12 cellular contexts compared by ENCODE assay signal in the genomic region with DNA sequence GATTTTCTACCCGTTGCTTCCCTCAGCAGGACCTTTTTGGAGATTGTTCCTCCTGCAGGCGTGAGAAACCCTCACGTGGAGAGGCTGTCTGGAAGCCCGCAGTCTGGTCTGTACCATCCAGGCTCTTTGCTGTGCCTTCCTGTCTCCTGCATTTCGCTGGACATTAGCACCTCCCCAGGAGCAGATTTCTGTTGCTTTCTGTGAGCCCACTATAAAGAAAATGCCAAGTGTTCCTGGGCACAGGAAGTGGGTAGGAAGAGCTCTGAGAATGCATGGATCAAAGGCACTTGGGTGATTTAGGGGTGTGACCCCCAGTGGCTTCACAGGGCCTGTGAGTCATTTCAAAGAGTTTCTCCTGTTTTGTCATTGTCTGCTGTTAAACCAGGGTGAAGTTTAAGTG. TPM values are rescaled to one million over a fixed set of nuclear protein-coding genes. Genes with fewer than 3 reads are reported as not detected.
DNase-seq lines count a peak whose midpoint lies in the region; TF ChIP-seq lines count a peak whose summit lies in the region.
"Had no signal": no experiment of that assay in that cellular context is flagged by ENCODE, and none has a peak within 500 bp of the region (broad histone marks: within the 10 kb centered on the region; RNA-seq: fewer than 3 reads in every experiment).

No MANE protein-coding gene starts in this region.

- no peak overlapping the region for H3K14ac ChIP-seq in neuronal stem cell (ENCODE audit: low read length)

- peak overlapping the region; percentile 47 for H2AFZ ChIP-seq in neuronal stem cell (ENCODE audit: low read length)

- H3K4me2 ChIP-seq in neuronal stem cell (ENCODE audit: insufficient read depth, low read length, poor library complexity, severe bottlenecking): no peak overlapping the region
- H3K4me2 ChIP-seq: BLaER1 treated with 17β-estradiol and CSF1 and Interleukin-3, amounts not matched to agents 10 nM and 100 nM had no signal

- H3K27ac ChIP-seq in AG04450 (ENCODE audit: low read depth, low read length) (peak overlapping the region; percentile 73), SJCRH30 (peak overlapping the region; percentile 79), esophagus muscularis mucosa (replicated peaks in 1 of 4) (peak overlapping the region; percentile 56 to 70 (median 62)), neuronal stem cell (replicated peaks; ENCODE audit: low read length) (no peak overlapping the region), prostate gland (peak overlapping the region in 1 of 2 donors; percentile 3)
- H3K27ac ChIP-seq: BLaER1 treated with 17β-estradiol and CSF1 and Interleukin-3, amounts not matched to agents 10 nM and 100 nM; testis had no signal

- no peak overlapping the region for H3K4me3 Mint-ChIP-seq in activated naive CD4-positive, alpha-beta T cell treated with anti-CD3 and anti-CD28 coated beads for 36 hours

- no peak overlapping the region for H4K8ac ChIP-seq in neuronal stem cell (ENCODE audit: low read depth, low read length)

- H3K4me3 ChIP-seq in AG04450 (ENCODE audit: low read depth, low read length) (no peak overlapping the region), SJCRH30 (peak overlapping the region; percentile 29), esophagus muscularis mucosa (peak overlapping the region in 1 of 4 donors; percentile 1), neuronal stem cell (ENCODE audit: low read length in 2 of 2) (no peak overlapping the region), prostate gland (no peak overlapping the region)
- H3K4me3 ChIP-seq: BLaER1 treated with 17β-estradiol and CSF1 and Interleukin-3, amounts not matched to agents 10 nM and 100 nM; HAP-1; testis had no signal

- no peak overlapping the region for H3K4ac ChIP-seq in neuronal stem cell (ENCODE audit: low read length)

- no peak overlapping the region for H2BK12ac ChIP-seq in neuronal stem cell (ENCODE audit: low read length)

- no peak for TF ChIP-seq POLR2A in esophagus muscularis mucosa (IDR thresholded peaks at IDR 0.05; ENCODE audit: low read depth)
- no peak for TF ChIP-seq POLR2A in prostate gland (IDR thresholded peaks at IDR 0.05)

- no peak overlapping the region for H3K18ac ChIP-seq in neuronal stem cell (ENCODE audit: low read length)

- H3K9me3 Mint-ChIP-seq in activated naive CD4-positive, alpha-beta T cell treated with anti-CD3 and anti-CD28 coated beads for 36 hours: peaks cover 8% of the 10 kb centered on the region

- intact Hi-C loops in esophagus muscularis mucosa (cut with DNase I): no loop called here
- intact Hi-C loops in prostate gland (cut with DNase I): no loop called here
- intact Hi-C loops in activated naive CD4-positive, alpha-beta T cell treated with anti-CD3 and anti-CD28 coated beads for 36 hours (cut with micrococcal nuclease): no loop called here

- CTCF ChIA-PET in AG04450 (lab: Charles Lee): no interaction called here
- CTCF ChIA-PET in activated naive CD4-positive, alpha-beta T cell treated with anti-CD3 and anti-CD28 coated beads for 36 hours (lab: Charles Lee): interaction anchor here (1.4 kb wide), 1 partner anchor 19 kb away, joined by 4 read pairs; no protein-coding TSS in a partner anchor

- H2BK5ac ChIP-seq in neuronal stem cell (ENCODE audit: low read length): no peak overlapping the region

- no peak for TF ChIP-seq EP300 in esophagus muscularis mucosa (IDR thresholded peaks at IDR 0.05)

- H3K79me1 ChIP-seq in neuronal stem cell (ENCODE audit: low read depth, low read length): peaks cover 2% of the 10 kb centered on the region

- H3K36me3 ChIP-seq in SJCRH30 (peaks cover 21% of the 10 kb centered on the region), esophagus muscularis mucosa (peaks cover 0 to 5% (median 2%) of the 10 kb centered on the region in 4 donors), neuronal stem cell (replicated peaks in 1 of 2; ENCODE audit: control insufficient read depth in 2 of 2, insufficient read depth in 2 of 2, low read length in 2 of 2) (no peaks in the 10 kb centered on the region), prostate gland (no peaks in the 10 kb centered on the region)
- H3K36me3 ChIP-seq: BLaER1 treated with 17β-estradiol and CSF1 and Interleukin-3, amounts not matched to agents 10 nM and 100 nM; HAP-1 had no signal

- no peak overlapping the region for H3K9ac ChIP-seq in neuronal stem cell (ENCODE audit: low read depth, low read length, poor library complexity)
- H3K9ac ChIP-seq: BLaER1 treated with 17β-estradiol and CSF1 and Interleukin-3, amounts not matched to agents 10 nM and 100 nM had no signal

- H3K36me3 Mint-ChIP-seq in activated naive CD4-positive, alpha-beta T cell treated with anti-CD3 and anti-CD28 coated beads for 36 hours (ENCODE audit: low read depth): no peaks in the 10 kb centered on the region

- DNase-seq in AG04450 (ENCODE audit: low read depth, low spot score) (no peak), SJCRH30 (peak; percentile 54 to 71), esophagus muscularis mucosa (ENCODE audit: extremely low spot score) (no peak), neuronal stem cell (ENCODE audit: low spot score) (no peak), prostate gland (ENCODE audit: low spot score) (no peak), superior temporal gyrus (ENCODE audit: extremely low spot score) (no peak), G401 (ENCODE audit: low spot score) (no peak)
- DNase-seq in activated naive CD4-positive, alpha-beta T cell treated with anti-CD3 and anti-CD28 coated beads for 36 hours: no peak
- DNase-seq: activated naive CD4-positive, alpha-beta T cell treated with anti-CD3 and anti-CD28 coated beads, Interleukin-2, amount 50 U/mL, for 16 hours; testis had no signal

- H3K27me3 ChIP-seq in AG04450 (ENCODE audit: control insufficient read depth, insufficient read depth, low read length) (no peaks in the 10 kb centered on the region), SJCRH30 (no peaks in the 10 kb centered on the region), esophagus muscularis mucosa (no peaks in the 10 kb centered on the region), neuronal stem cell (ENCODE audit: control insufficient read depth in 3 of 3, insufficient read depth in 3 of 3, low read depth in 1 of 3, low read length in 3 of 3) (no peaks in the 10 kb centered on the region), prostate gland (replicated peaks; ENCODE audit: insufficient read depth) (no peaks in the 10 kb centered on the region)
- H3K27me3 ChIP-seq: BLaER1 treated with 17β-estradiol and CSF1 and Interleukin-3, amounts not matched to agents 10 nM and 100 nM; testis had no signal

- H3K23ac ChIP-seq in neuronal stem cell (ENCODE audit: low read depth, low read length, poor library complexity): no peak overlapping the region

- H2AK5ac ChIP-seq in neuronal stem cell (ENCODE audit: low read depth, low read length): no peak overlapping the region

- in situ Hi-C loops in G401 (cut with HindIII; ENCODE audit: low sequenced_read_pairs): no loop called here

- H3K9me3 ChIP-seq in AG04450 (ENCODE audit: control insufficient read depth, insufficient read depth, low read length): no peaks in the 10 kb centered on the region; the same call in 1 of the 2 replicates
- no peaks in the 10 kb centered on the region for H3K9me3 ChIP-seq in SJCRH30 (replicated peaks)
- no peaks in the 10 kb centered on the region for H3K9me3 ChIP-seq in esophagus muscularis mucosa
- peaks cover 0 to 10% of the 10 kb centered on the region in 2 donors for H3K9me3 ChIP-seq in neuronal stem cell (replicated peaks in 1 of 2; ENCODE audit: control insufficient read depth in 2 of 2, insufficient read depth in 1 of 2, low read depth in 1 of 2, low read length in 2 of 2)
- no peaks in the 10 kb centered on the region for H3K9me3 ChIP-seq in prostate gland
- H3K9me3 ChIP-seq: HAP-1, testis had no signal

- H3K4me1 ChIP-seq in SJCRH30 (peaks cover 33% of the 10 kb centered on the region), esophagus muscularis mucosa (peaks cover 81 to 86% (median 83%) of the 10 kb centered on the region in 4 donors), neuronal stem cell (ENCODE audit: control insufficient read depth in 2 of 2, insufficient read depth in 1 of 2, low read depth in 1 of 2, low read length in 2 of 2) (peaks cover 9 to 13% of the 10 kb centered on the region in 2 donors), prostate gland (replicated peaks) (no peaks in the 10 kb centered on the region)
- H3K4me1 ChIP-seq: BLaER1 treated with 17β-estradiol and CSF1 and Interleukin-3, amounts not matched to agents 10 nM and 100 nM; HAP-1 had no signal

- no peak overlapping the region for H3K27ac Mint-ChIP-seq in activated naive CD4-positive, alpha-beta T cell treated with anti-CD3 and anti-CD28 coated beads for 36 hours

- POLR2A ChIA-PET in AG04450 (lab: Yijun Ruan, JAX): no interaction called here

- H3K4me1 Mint-ChIP-seq in activated naive CD4-positive, alpha-beta T cell treated with anti-CD3 and anti-CD28 coated beads for 36 hours (ENCODE audit: low read depth): no peaks in the 10 kb centered on the region

- no peaks in the 10 kb centered on the region for H3K27me3 Mint-ChIP-seq in activated naive CD4-positive, alpha-beta T cell treated with anti-CD3 and anti-CD28 coated beads for 36 hours (ENCODE audit: low read depth)

- H2BK120ac ChIP-seq in neuronal stem cell (ENCODE audit: low read depth, low read length): no peak overlapping the region

- no peak overlapping the region for H4K91ac ChIP-seq in neuronal stem cell (ENCODE audit: low read depth, low read length, poor library complexity)

- TF ChIP-seq CTCF in AG04450 (IDR thresholded peaks at IDR 0.05; ENCODE audit: low read depth, low read length): no peak
- no peak for TF ChIP-seq CTCF in esophagus muscularis mucosa (IDR thresholded peaks at IDR 0.05)
- no peak for TF ChIP-seq CTCF in prostate gland (IDR thresholded peaks at IDR 0.05)

- H2BK15ac ChIP-seq in neuronal stem cell (ENCODE audit: low read length): no peak overlapping the region

- WGBS in esophagus muscularis mucosa: 34% methylated on average over 5 of the region's 5 CpGs
- no CpG with 5 or more reads among the region's 5 CpGs for WGBS in neuronal stem cell (ENCODE audit: extremely low coverage in 2 of 2, insufficient read length in 2 of 2, insufficient replicate concordance in 1 of 2), 2 donors
- WGBS in prostate gland: 53% methylated on average over 5 of the region's 5 CpGs

RNA-seq across cellular contexts. Expression of a gene that starts 27.3 kb away (rescaled TPM):
- 56.6 and 72.1 TPM in 2 replicates for polyA plus RNA-seq in AG04450 (2011; rRNA removed)
- polyA minus RNA-seq in AG04450 (2011; rRNA and poly(A)+ RNA removed): 136 and 147 TPM in 2 replicates
- total RNA-seq in SJCRH30 (2014; rRNA removed; shearing (Covaris generic)): 258 and 260 TPM in 2 replicates
- total RNA-seq in esophagus muscularis mucosa (100 to 1,000 TPM; 465 to 600 (median 547) TPM), prostate gland (100 to 1,000 TPM; 146 to 348 TPM)
- polyA plus RNA-seq in neuronal stem cell (2013, experiment 1 of 2): 27.6 TPM
- polyA plus RNA-seq in neuronal stem cell (2013, experiment 2 of 2): 28.3 TPM
- total RNA-seq in G401 (2014; rRNA removed; shearing (Covaris generic)): 59.6 and 81.0 TPM in 2 replicates
- total RNA-seq in activated naive CD4-positive, alpha-beta T cell treated with anti-CD3 and anti-CD28 coated beads for 36 hours: 100 to 1,000 TPM; 103 to 107 TPM

Comparison
In these comparisons a context has a peak if more than half of its experiments do, and no peak if none do; other contexts are left out.
1. DNase-seq: peak in SJCRH30 (2 of 2); none in AG04450 (single experiment), esophagus muscularis mucosa (single experiment), neuronal stem cell (single experiment), prostate gland (single experiment), superior temporal gyrus (single experiment), G401 (single experiment) and activated naive CD4-positive, alpha-beta T cell treated with anti-CD3 and anti-CD28 coated beads for 36 hours (single experiment).